ENCODE assay signal across 8 cellular contexts in genomic region chr3:44477312-44478030, GRCh38. TPM values are rescaled to one million over a fixed set of nuclear protein-coding genes. Genes with fewer than 3 reads are reported as not detected.
A peak's percentile ranks its signal among the peaks of the same experiment; 100 is the strongest.
DNase-seq lines count a peak whose midpoint lies in the region; ATAC-seq and TF ChIP-seq lines count a peak whose summit lies in the region.

Gene ZNF445, minus strand, starts transcription at chr3:44477670. Its CDS starts 22,121 bp downstream, at chr3:44455549.

- H3K4me3 ChIP-seq in AG04450 (ENCODE audit: low read depth, low read length) (peak within 1 kb of the TSS; percentile 72), colonic mucosa (peak within 1 kb of the TSS; percentile 78)

- peak; percentile 87 for ATAC-seq in GM18907 (IDR thresholded peaks at IDR 0.05; ENCODE audit: unreplicated experiment)
- peak; percentile 88 for ATAC-seq in HG03159 (IDR thresholded peaks at IDR 0.05; ENCODE audit: unreplicated experiment)
- peak; percentile 99 for ATAC-seq in left lobe of liver

- H3K9ac ChIP-seq in colonic mucosa (ENCODE audit: low read depth in 2 of 2, low read length in 2 of 2) = peak within 1 kb of the TSS; percentile 59 to 68

- H3K4me1 ChIP-seq in colonic mucosa = peaks cover 8% of the 10 kb centered on the region

- H3K27me3 ChIP-seq in AG04450 (ENCODE audit: control insufficient read depth, insufficient read depth, low read length) (no peaks in the 10 kb centered on the region), colonic mucosa (no peaks in the 10 kb centered on the region)

- DNase-seq in AG04450 (ENCODE audit: low read depth, low spot score) (peak; percentile 23), NCI-H510A (lab: John Stamatoyannopoulos, UW) (peak; percentile 44), colonic mucosa (peak; percentile 80), left lobe of liver (ENCODE audit: low spot score) (peak; percentile 85)
- peak; percentile 84 for DNase-seq in activated CD4-positive, alpha-beta T cell treated with anti-CD3 and anti-CD28 coated beads for 48 hours
- DNase-seq in stimulated activated CD4-positive, alpha-beta T cell treated with anti-CD3 and anti-CD28 coated beads, Interleukin-1b, Interleukin-23, amount 100 ng/mL, for 48 hours = peak; percentile 77

- intact Hi-C loops in colonic mucosa (cut with DNase I) = no loop called here

- no peaks in the 10 kb centered on the region for H3K9me3 ChIP-seq in AG04450 (ENCODE audit: control insufficient read depth, insufficient read depth, low read length)
- no peaks in the 10 kb centered on the region for H3K9me3 ChIP-seq in colonic mucosa

- TF ChIP-seq CTCF in AG04450 (IDR thresholded peaks at IDR 0.05; ENCODE audit: low read depth, low read length) (no peak), colonic mucosa (IDR thresholded peaks at IDR 0.05) (no peak)

- no peak within 1 kb of the TSS for H3K27ac ChIP-seq in AG04450 (ENCODE audit: low read depth, low read length)
- H3K27ac ChIP-seq in colonic mucosa = peak within 1 kb of the TSS; percentile 58

- no peaks in the 10 kb centered on the region for H3K36me3 ChIP-seq in colonic mucosa

- POLR2A ChIA-PET in AG04450 (lab: Yijun Ruan, JAX) = no interaction called here

- CTCF ChIA-PET in AG04450 (lab: Charles Lee) = no interaction called here

RNA-seq across cellular contexts. Expression of gene ZNF445, which starts in this region (rescaled TPM):
- polyA plus RNA-seq in AG04450 (2011; rRNA removed) = 4.7 and 5.1 TPM in 2 replicates
- polyA minus RNA-seq in AG04450 (2011; rRNA and poly(A)+ RNA removed) = 13.8 TPM in 2 replicates
- total RNA-seq in colonic mucosa (10 to 100 TPM; 11.5 to 14.6 TPM), left lobe of liver (10.6 TPM)

Comparison
In these comparisons a context has a peak if more than half of its experiments do, and no peak if none do; other contexts are left out.
1. DNase-seq: peak in every context shown above with its lines; median percentile 85 in left lobe of liver; 84 in activated CD4-positive, alpha-beta T cell treated with anti-CD3 and anti-CD28 coated beads for 48 hours; 80 in colonic mucosa; 77 in stimulated activated CD4-positive, alpha-beta T cell treated with anti-CD3 and anti-CD28 coated beads, Interleukin-1b, Interleukin-23, amount 100 ng/mL, for 48 hours; 44 in NCI-H510A; 23 in AG04450.